In genomic region chr9:136721339-136722092, GRCh38 we compare ENCODE assay signal across 7 cellular contexts. TPM values are rescaled to one million over a fixed set of nuclear protein-coding genes. Genes with fewer than 3 reads are reported as not detected.
DNase-seq lines count a peak whose midpoint lies in the region; ATAC-seq and TF ChIP-seq lines count a peak whose summit lies in the region.
"Had no signal": no experiment of that assay in that cellular context is flagged by ENCODE, and none has a peak within 500 bp of the region (broad histone marks: within the 10 kb centered on the region; RNA-seq: fewer than 3 reads in every experiment).

No MANE protein-coding gene starts in this region.

- TF ChIP-seq CTCF in 22Rv1 (IDR thresholded peaks at IDR 0.05) = no peak

- ATAC-seq in esophagus mucosa (peak; percentile 67), HG02623 (IDR thresholded peaks at IDR 0.05; ENCODE audit: unreplicated experiment) (no peak)

- peak overlapping the region; percentile 85; the same call in 1 of the 2 replicates for H3K27ac ChIP-seq in 22Rv1

- DNase-seq in HPDE6-E6E7 (ENCODE audit: extremely low spot score) (peak; percentile 90), SW 1271 (lab: John Stamatoyannopoulos, UW) (no peak), hippocampal formation (lab: John Stamatoyannopoulos, UW) (no peak)

RNA-seq across cellular contexts. Expression of gene DIPK1B, which starts 9.1 kb away (rescaled TPM):
- 0.76 TPM for total RNA-seq in esophagus mucosa

RNA-seq across cellular contexts. Expression of gene LCN10, which starts 21.2 kb away (rescaled TPM):
- 1.3 TPM for total RNA-seq in esophagus mucosa

RNA-seq across cellular contexts. Expression of gene LCN6, which starts 26.8 kb away (rescaled TPM):
- 3.8 TPM for total RNA-seq in esophagus mucosa
- total RNA-seq: dermis microvascular lymphatic vessel endothelial cell had no signal

RNA-seq across cellular contexts. Expression of gene AGPAT2, which starts 34.3 kb away (rescaled TPM):
- 91.7 TPM for total RNA-seq in esophagus mucosa

RNA-seq across cellular contexts. Expression of gene LCN8, which starts 36.5 kb away (rescaled TPM):
- not detected for total RNA-seq in esophagus mucosa
- total RNA-seq: dermis microvascular lymphatic vessel endothelial cell had no signal
